ENCODE assay signal across 8 cellular contexts in genomic region chr10:102420810-102421644, GRCh38. TPM values are rescaled to one million over a fixed set of nuclear protein-coding genes. Genes with fewer than 3 reads are reported as not detected.
A peak's percentile ranks its signal among the peaks of the same experiment; 100 is the strongest.
DNase-seq lines count a peak whose midpoint lies in the region; ATAC-seq and TF ChIP-seq lines count a peak whose summit lies in the region.

FBXL15 (plus strand) TSS chr10:102420836; CDS start chr10:102421130, 294 bp downstream.

- H3K9me3 ChIP-seq in right lobe of liver, result no peaks in the 10 kb centered on the region

- POLR2A ChIA-PET in activated CD4-positive, alpha-beta memory T cell treated with anti-CD3 and anti-CD28 coated beads for 36 hours (lab: Charles Lee), result interaction anchor here (0.5 to 5.6 kb wide), 11 partner anchors 9 to 225 kb away, joined by 3 to 84 read pairs (median 5); partner anchors contain the start of genes C10orf95, CUEDC2 and NFKB2

- ATAC-seq in GM19438 (IDR thresholded peaks at IDR 0.05; ENCODE audit: low read depth, unreplicated experiment) (peak; percentile 69), HG03575 (IDR thresholded peaks at IDR 0.05; ENCODE audit: extremely low read depth, insufficient number of reproducible peaks, low FRiP score, unreplicated experiment) (peak; percentile 37), right lobe of liver (peak; percentile 79 to 83 (median 80))

- peaks cover 21 to 34% (median 24%) of the 10 kb centered on the region in 3 donors for H3K27me3 Mint-ChIP-seq in CD14-positive monocyte (ENCODE audit: low read depth in 3 of 3)
- peaks cover 20% of the 10 kb centered on the region for H3K27me3 Mint-ChIP-seq in activated CD4-positive, alpha-beta memory T cell treated with anti-CD3 and anti-CD28 coated beads for 36 hours

- peak within 1 kb of the TSS; percentile 86 to 90 (median 89) for H3K4me3 ChIP-seq in right lobe of liver

- peak; percentile 67 for TF ChIP-seq POLR2A in right lobe of liver (IDR thresholded peaks at IDR 0.05)

- H3K9me3 Mint-ChIP-seq in CD14-positive monocyte, result peaks cover 0 to 7% (median 4%) of the 10 kb centered on the region in 7 donors
- H3K9me3 Mint-ChIP-seq in activated CD4-positive, alpha-beta memory T cell treated with anti-CD3 and anti-CD28 coated beads for 36 hours, result no peaks in the 10 kb centered on the region

- no peaks in the 10 kb centered on the region for H3K27me3 ChIP-seq in right lobe of liver

- DNase-seq in CD14-positive monocyte (ENCODE audit: low spot score) (peak; percentile 97), NCI-H82 treated with DMSO at 0.1 percent for 48 hours (lab: John Stamatoyannopoulos, UW; ENCODE audit: unreplicated experiment) (peak; percentile 82), dermis microvascular lymphatic vessel endothelial cell (ENCODE audit: low read depth in 2 of 2) (peak; percentile 91 to 95), right lobe of liver (peak; percentile 95 to 97 (median 96))
- DNase-seq in activated CD4-positive, alpha-beta memory T cell treated with anti-CD3 and anti-CD28 coated beads for 36 hours, result peak; percentile 98
- DNase-seq in stimulated activated CD4-positive, alpha-beta T cell treated with anti-CD3 and anti-CD28 coated beads, Interleukin-4, amount 100 ng/mL, for 4 hours, result peak; percentile 88 to 94

- TF ChIP-seq CTCF in CD14-positive monocyte (IDR thresholded peaks at IDR 0.05) (no peak), right lobe of liver (IDR thresholded peaks at IDR 0.05) (no peak)

- 0% methylated on average over 18 of the region's 67 CpGs for WGBS in right lobe of liver (ENCODE audit: insufficient coverage, low coverage, low lambda C conversion rate, missing lambda C conversion rate)

- peak within 1 kb of the TSS; percentile 89 to 98 (median 96) for H3K27ac Mint-ChIP-seq in CD14-positive monocyte
- peak within 1 kb of the TSS; percentile 92 for H3K27ac Mint-ChIP-seq in activated CD4-positive, alpha-beta memory T cell treated with anti-CD3 and anti-CD28 coated beads for 36 hours

- peaks cover 0 to 25% (median 11%) of the 10 kb centered on the region in 4 donors for H3K4me1 ChIP-seq in right lobe of liver

- peak within 1 kb of the TSS; percentile 71 to 89 (median 73) for H3K27ac ChIP-seq in right lobe of liver

- H3K4me3 Mint-ChIP-seq in CD14-positive monocyte, result peak within 1 kb of the TSS; percentile 93 to 97
- H3K4me3 Mint-ChIP-seq in activated CD4-positive, alpha-beta memory T cell treated with anti-CD3 and anti-CD28 coated beads for 36 hours, result peak within 1 kb of the TSS; percentile 94

- CTCF ChIA-PET in activated CD4-positive, alpha-beta memory T cell treated with anti-CD3 and anti-CD28 coated beads for 36 hours (lab: Charles Lee), result interaction anchor here (0.7 to 6.0 kb wide), 20 partner anchors 11 to 197 kb away, joined by 3 to 125 read pairs (median 9); partner anchors contain the start of genes C10orf95, CUEDC2 and NFKB2

- peaks cover 34% of the 10 kb centered on the region for H3K4me1 Mint-ChIP-seq in CD14-positive monocyte
- H3K4me1 Mint-ChIP-seq in activated CD4-positive, alpha-beta memory T cell treated with anti-CD3 and anti-CD28 coated beads for 36 hours (ENCODE audit: low read depth), result peaks cover 35% of the 10 kb centered on the region

- intact Hi-C loops in CD14-positive monocyte (cut with micrococcal nuclease) (loop anchor here (2.0 to 5.0 kb wide), 2 partner anchors 41 to 58 kb away; no protein-coding TSS in a partner anchor), right lobe of liver (cut with DNase I) (no loop called here)
- intact Hi-C loops in activated CD4-positive, alpha-beta memory T cell treated with anti-CD3 and anti-CD28 coated beads for 36 hours (cut with micrococcal nuclease), result loop anchor here (1.0 to 5.0 kb wide), 8 partner anchors 11 to 269 kb away; partner anchors contain the start of genes ACTR1A, CUEDC2, GBF1 and NOLC1

- peaks cover 0 to 5% (median 2%) of the 10 kb centered on the region in 4 donors for H3K36me3 ChIP-seq in right lobe of liver

- peaks cover 18 to 29% of the 10 kb centered on the region in 2 donors for H3K36me3 Mint-ChIP-seq in CD14-positive monocyte
- peaks cover 9% of the 10 kb centered on the region for H3K36me3 Mint-ChIP-seq in activated CD4-positive, alpha-beta memory T cell treated with anti-CD3 and anti-CD28 coated beads for 36 hours

RNA-seq across cellular contexts. Expression of gene FBXL15, which starts in this region (rescaled TPM):
- polyA plus RNA-seq in CD14-positive monocyte, result 10 to 100 TPM; 25.5 to 36.3 TPM
- 10 to 100 TPM; 10.8 to 11.4 TPM for total RNA-seq in activated CD4-positive, alpha-beta memory T cell treated with anti-CD3 and anti-CD28 coated beads for 36 hours
- total RNA-seq in dermis microvascular lymphatic vessel endothelial cell (5.8 and 8.1 TPM in 2 replicates), right lobe of liver (10 to 100 TPM in 2 of 6 experiments, 1 to 10 TPM in 4; 5.6 to 22.9 (median 9.0) TPM)

Comparison
In these comparisons a context has a peak if more than half of its experiments do, and no peak if none do; other contexts are left out.
1. Peak in every context shown above with its lines: DNase-seq, ATAC-seq, H3K4me3 ChIP-seq and H3K27ac ChIP-seq.
2. intact Hi-C loops: an anchor here in CD14-positive monocyte (2.0 to 5.0 kb wide) and activated CD4-positive, alpha-beta memory T cell treated with anti-CD3 and anti-CD28 coated beads for 36 hours (1.0 to 5.0 kb wide); none called in right lobe of liver.